Comparison of ENCODE assay signal across 8 cellular contexts in genomic region chr19:47047931-47048399, GRCh38. TPM values are rescaled to one million over a fixed set of nuclear protein-coding genes. Genes with fewer than 3 reads are reported as not detected.
DNase-seq lines count a peak whose midpoint lies in the region; ATAC-seq, FAIRE-seq and TF ChIP-seq lines count a peak whose summit lies in the region.

No MANE protein-coding gene starts in this region.

- DNase-seq in GM12892 (ENCODE audit: insufficient read length), result peak; percentile 87
- DNase-seq in NCI-H187 treated with DMSO at 0.1 percent for 48 hours (lab: John Stamatoyannopoulos, UW), result peak; percentile 28
- peak; percentile 80 for DNase-seq in T1000 (lab: John Stamatoyannopoulos, UW)
- DNase-seq in K562 (ENCODE audit: extremely low read depth in 1 of 4, low spot score in 3 of 4), result peak; percentile 94 to 99 (median 98)
- peak; percentile 88 for DNase-seq in iPS DF 19.7 (ENCODE audit: low read depth, low spot score)
- DNase-seq in sciatic nerve (ENCODE audit: low spot score), result peak; percentile 91

- H3K27me3 ChIP-seq in K562 (ENCODE audit: control insufficient read depth in 2 of 2, insufficient read depth in 2 of 2, low read length in 2 of 2), result no peaks in the 10 kb centered on the region

- peaks cover 14% of the 10 kb centered on the region; the same call in 1 of the 3 replicates for H3K36me3 ChIP-seq in K562 (ENCODE audit: control insufficient read depth, insufficient read depth, low read length)

- no peaks in the 10 kb centered on the region for H4K20me1 ChIP-seq in K562 (replicated peaks; ENCODE audit: control insufficient read depth, insufficient read depth, low read length)

- H3K4me3 ChIP-seq in K562, result peak overlapping the region; percentile 81

- no peak for TF ChIP-seq EP300 in K562 (IDR thresholded peaks at IDR 0.05; ENCODE audit: low read length)

- peaks cover 8 to 22% of the 10 kb centered on the region in 2 experiments; a peak in 4 of 5 replicates for H3K4me1 ChIP-seq in K562 (replicated peaks in 1 of 2; ENCODE audit: control insufficient read depth in 2 of 2, insufficient read depth in 2 of 2, low read length in 2 of 2)

- FAIRE-seq in GM12892 (lab: Jason Lieb, UNC) (peak; percentile 90), K562 (lab: Jason Lieb, UNC) (peak; percentile 98)

- peak overlapping the region; percentile 54 to 95; a peak in 3 of 4 replicates for H3K9ac ChIP-seq in K562 (ENCODE audit: insufficient read depth in 1 of 2, low read depth in 2 of 2, low read length in 2 of 2)

- no peaks in the 10 kb centered on the region for H3K9me3 ChIP-seq in K562 (replicated peaks; ENCODE audit: control insufficient read depth, insufficient read depth, low read depth, low read length)

- in situ Hi-C loops in K562 (cut with MboI), result no loop called here

- H2AFZ ChIP-seq in K562 (ENCODE audit: low read depth, low read length), result peak overlapping the region; percentile 86

- H3K79me2 ChIP-seq in K562 (ENCODE audit: control insufficient read depth, insufficient read depth, low read length), result peaks cover 17% of the 10 kb centered on the region

- CTCF ChIA-PET in K562 (lab: Yijun Ruan, JAX; ENCODE audit: low intra/inter-chr PET ratio), result no interaction called here

- POLR2A ChIA-PET in K562 (lab: Yijun Ruan, JAX), result interaction anchor here (0.5 to 1.3 kb wide), 13 partner anchors 9 to 447 kb away, joined by 3 to 7 read pairs (median 3); partner anchors contain the start of gene ZC3H4

- TF ChIP-seq CTCF in K562 (IDR thresholded peaks at IDR 0.05 in 2 of 3, conservative IDR thresholded peaks at IDR 0.05 in 1 of 3; ENCODE audit: insufficient read depth in 2 of 3, low read depth in 1 of 3, low read length in 3 of 3), result no peak

- peak; percentile 27 for ATAC-seq in HG02870 (IDR thresholded peaks at IDR 0.05; ENCODE audit: unreplicated experiment)
- ATAC-seq in K562, result peak; percentile 93
- ATAC-seq in sciatic nerve, result peak; percentile 94
- no peak for ATAC-seq in HG03565 (IDR thresholded peaks at IDR 0.05; ENCODE audit: unreplicated experiment)

- 0 out of 4 replicates have a peak, but pooled peaks of 1 of the 2 experiments have one; percentile 8 for TF ChIP-seq RAD21 in K562 (CRISPR knock-in tag; conservative IDR thresholded peaks at IDR 0.05 in 1 of 2, IDR thresholded peaks at IDR 0.05 in 1 of 2)

- peak overlapping the region; percentile 63; the same call in 1 of the 3 replicates for H3K27ac ChIP-seq in K562 (ENCODE audit: extremely low read depth, low read depth, low read length)

- intact Hi-C loops in K562 (cut with micrococcal nuclease) (no loop called here), sciatic nerve (cut with DNase I) (no loop called here)

- TF ChIP-seq POLR2A in GM12892 (IDR thresholded peaks at IDR 0.05; ENCODE audit: low read depth, low read length) (no peak), K562 (conservative IDR thresholded peaks at IDR 0.05) (peak; percentile 67; the same call in 1 of the 2 replicates)

- WGBS in K562 (ENCODE audit: insufficient coverage, low coverage, missing lambda C conversion rate), result 0% methylated on average over 25 of the region's 32 CpGs

- no TSS peak for BruUV-seq in K562 (replicated peaks; lab: Mats Ljungman, UMichigan)

- no peaks in the 10 kb centered on the region for H3K9me1 ChIP-seq in K562 (ENCODE audit: control insufficient read depth, insufficient read depth, low read length)

- H3K4me2 ChIP-seq in K562 (ENCODE audit: insufficient read depth, low read length), result peak overlapping the region; percentile 87

TF ChIP-seq in K562, 482 proteins besides CTCF, POLR2A, EP300 and RAD21 (continues in another document):
- TF ChIP-seq PHB2 (IDR thresholded peaks at IDR 0.05; ENCODE audit: low read depth) (no peak), SLC30A9 (CRISPR knock-in tag; IDR thresholded peaks at IDR 0.05) (no peak), C11orf30 (IDR thresholded peaks at IDR 0.05; ENCODE audit: low read depth) (peak; percentile 73), WHSC1 (IDR thresholded peaks at IDR 0.05; ENCODE audit: low read length) (no peak)

RNA-seq across cellular contexts. Expression of gene TMEM160, which starts 0.5 kb away (rescaled TPM):
- polyA plus RNA-seq in GM12892 (2012; ENCODE audit: missing spikeins), result 1.7 TPM
- total RNA-seq in K562 (2011; cell fraction: chromatin; rRNA removed; ENCODE audit: low replicate concordance), result 1.5 and 6.1 TPM in 2 replicates
- total RNA-seq in K562 (2011; cell fraction: nucleolus; rRNA removed), result 30.7 and 31.5 TPM in 2 replicates
- 10.5 and 11.2 TPM in 2 replicates for total RNA-seq in K562 (2011; cell fraction: nucleoplasm; rRNA removed)
- total RNA-seq in K562 (2014; rRNA removed), result 95.2 and 166 TPM in 2 replicates
- total RNA-seq in K562 (2014; rRNA removed; fragmentation: Illumina TruSeq; extraction: Trizol), result 0.64 and 2.4 TPM in 2 replicates
- total RNA-seq in K562 (2015; rRNA removed; fragmentation: Illumina TruSeq; extraction: Trizol), result 2.4 and 4.4 TPM in 2 replicates
- total RNA-seq in K562 (2021), result 77.6 and 79.5 TPM in 2 replicates
- 8.7 and 14.0 TPM in 2 replicates for polyA plus RNA-seq in K562 (2011; rRNA removed)
- polyA plus RNA-seq in K562 (2011; cell fraction: cytosol; rRNA removed), result 44.0 and 160 TPM in 2 replicates
- polyA plus RNA-seq in K562 (2011; cell fraction: nucleus; rRNA removed), result 12.9 and 22.9 TPM in 2 replicates
- 30.2 and 35.3 TPM in 2 replicates for polyA plus RNA-seq in K562 (2012)
- 1.4 TPM in 1 of 2 replicates, not detected in the other for polyA plus RNA-seq in K562 (2014; fragmentation: Illumina TruSeq; extraction: Trizol)
- polyA plus RNA-seq in K562 (2014; fragmentation: Nextera tagmentation; extraction: Ambion mirVana), result under 1 TPM; 0.10 to 0.25 TPM
- 85.9 and 90.7 TPM in 2 replicates for polyA plus RNA-seq in K562 (2014; rRNA removed)
- 0.69 and 0.74 TPM in 2 replicates for polyA minus RNA-seq in K562 (2011; rRNA and poly(A)+ RNA removed)
- 9.9 and 19.5 TPM in 2 replicates for polyA minus RNA-seq in K562 (2011; cell fraction: cytosol; rRNA and poly(A)+ RNA removed)
- 7.0 and 7.9 TPM in 2 replicates for polyA minus RNA-seq in K562 (2011; cell fraction: nucleus; rRNA and poly(A)+ RNA removed)
- 19.3 TPM for total RNA-seq in sciatic nerve

RNA-seq across cellular contexts. Expression of gene NPAS1, which starts 28.3 kb away (rescaled TPM):
- polyA plus RNA-seq in GM12892 (2012; ENCODE audit: missing spikeins), result not detected
- 1.2 and 8.1 TPM in 2 replicates for total RNA-seq in K562 (2011; cell fraction: chromatin; rRNA removed; ENCODE audit: low replicate concordance)
- total RNA-seq in K562 (2011; cell fraction: nucleolus; rRNA removed), result 4.9 and 6.5 TPM in 2 replicates
- total RNA-seq in K562 (2011; cell fraction: nucleoplasm; rRNA removed), result 2.3 and 3.4 TPM in 2 replicates
- total RNA-seq in K562 (2014; rRNA removed), result 1.2 and 2.0 TPM in 2 replicates
- 0.13 and 0.58 TPM in 2 replicates for total RNA-seq in K562 (2014; rRNA removed; fragmentation: Illumina TruSeq; extraction: Trizol)
- 2.5 and 2.9 TPM in 2 replicates for total RNA-seq in K562 (2015; rRNA removed; fragmentation: Illumina TruSeq; extraction: Trizol)
- 5.2 and 5.3 TPM in 2 replicates for total RNA-seq in K562 (2021)
- polyA plus RNA-seq in K562 (2011; rRNA removed), result 1.6 and 2.4 TPM in 2 replicates
- polyA plus RNA-seq in K562 (2011; cell fraction: cytosol; rRNA removed), result 3.2 and 9.4 TPM in 2 replicates
- 6.0 and 12.1 TPM in 2 replicates for polyA plus RNA-seq in K562 (2011; cell fraction: nucleus; rRNA removed)
- 6.3 and 16.7 TPM in 2 replicates for polyA plus RNA-seq in K562 (2012)
- 1.2 and 3.2 TPM in 2 replicates for polyA plus RNA-seq in K562 (2014; fragmentation: Illumina TruSeq; extraction: Trizol)
- not detected for polyA plus RNA-seq in K562 (2014; fragmentation: Nextera tagmentation; extraction: Ambion mirVana)
- 3.0 and 4.6 TPM in 2 replicates for polyA plus RNA-seq in K562 (2014; rRNA removed)
- 0.39 and 0.77 TPM in 2 replicates for polyA minus RNA-seq in K562 (2011; rRNA and poly(A)+ RNA removed)
- polyA minus RNA-seq in K562 (2011; cell fraction: cytosol; rRNA and poly(A)+ RNA removed), result 2.5 and 3.5 TPM in 2 replicates
- polyA minus RNA-seq in K562 (2011; cell fraction: nucleus; rRNA and poly(A)+ RNA removed), result 2.0 and 2.9 TPM in 2 replicates
- total RNA-seq in sciatic nerve, result 0.89 TPM

Comparison
In these comparisons a context has a peak if more than half of its experiments do, and no peak if none do; other contexts are left out.
1. DNase-seq: peak in every context shown above with its lines; median percentile 98 in K562; 91 in sciatic nerve; 88 in iPS DF 19.7; 87 in GM12892; 80 in T1000; 28 in NCI-H187 treated with DMSO at 0.1 percent for 48 hours.